Comparison of ENCODE assay signal across 10 cellular contexts in genomic region chr4:47839259-47839658, GRCh38. TPM values are rescaled to one million over a fixed set of nuclear protein-coding genes. Genes with fewer than 3 reads are reported as not detected.
DNase-seq lines count a peak whose midpoint lies in the region; ATAC-seq and TF ChIP-seq lines count a peak whose summit lies in the region.
"Had no signal": no experiment of that assay in that cellular context is flagged by ENCODE, and none has a peak within 500 bp of the region (broad histone marks: within the 10 kb centered on the region; RNA-seq: fewer than 3 reads in every experiment).

No MANE protein-coding gene starts in this region.

- H3K4me1 ChIP-seq in fibroblast of lung (ENCODE audit: control insufficient read depth, extremely low read depth, insufficient read depth, low read length) = peaks cover 2% of the 10 kb centered on the region

- no peak overlapping the region for H3K4me3 ChIP-seq in AG10803 (ENCODE audit: low read length)
- no peak overlapping the region for H3K4me3 ChIP-seq in fibroblast of lung (replicated peaks in 1 of 4; ENCODE audit: control extremely low read depth in 1 of 4, insufficient read depth in 1 of 4, low read depth in 3 of 4, low read length in 4 of 4)
- H3K4me3 ChIP-seq: suprapubic skin had no signal

- H2AFZ ChIP-seq in fibroblast of lung (ENCODE audit: low read length) = no peak overlapping the region

- DNase-seq in AG10803 (ENCODE audit: low read depth) (peak; percentile 24), RKO (ENCODE audit: low spot score) (peak; percentile 11), fibroblast of lung (ENCODE audit: low read depth in 2 of 2) (peak; percentile 12 to 47), NCI-H187 treated with DMSO at 0.1 percent for 48 hours (lab: John Stamatoyannopoulos, UW) (no peak), T1000 (lab: John Stamatoyannopoulos, UW) (no peak)
- peak in 3 of 4 experiments; percentile 12 to 51 (median 31) for DNase-seq in stimulated activated CD4-positive, alpha-beta T cell treated with anti-CD3 and anti-CD28 coated beads, Interleukin-1b, Interleukin-23, amount 100 ng/mL, for 24 hours (ENCODE audit: low read depth in 4 of 4, low spot score in 1 of 4)

- no peaks in the 10 kb centered on the region for H3K36me3 ChIP-seq in fibroblast of lung (ENCODE audit: control insufficient read depth, insufficient read depth, low read length)

- no peaks in the 10 kb centered on the region for H4K20me1 ChIP-seq in fibroblast of lung (ENCODE audit: control insufficient read depth, extremely low read depth, insufficient read depth, low read length)

- no peaks in the 10 kb centered on the region for H3K27me3 ChIP-seq in fibroblast of lung (ENCODE audit: control insufficient read depth, insufficient read depth, low read length)

- H3K9ac ChIP-seq in fibroblast of lung (ENCODE audit: insufficient read depth, low read length) = no peak overlapping the region

- no peak overlapping the region for H3K4me2 ChIP-seq in fibroblast of lung (ENCODE audit: extremely low read depth, insufficient read depth, low read length)

- ATAC-seq in GM18511 (IDR thresholded peaks at IDR 0.05; ENCODE audit: unreplicated experiment) = peak; percentile 51
- peak; percentile 67 for ATAC-seq in HG02884 (IDR thresholded peaks at IDR 0.05; ENCODE audit: unreplicated experiment)

- H3K79me2 ChIP-seq in fibroblast of lung (ENCODE audit: control insufficient read depth, insufficient read depth, low read length) = no peaks in the 10 kb centered on the region

- TF ChIP-seq CTCF in AG10803 (conservative IDR thresholded peaks at IDR 0.05; ENCODE audit: low read length) (peak; percentile 47), fibroblast of lung (conservative IDR thresholded peaks at IDR 0.05 in 1 of 2, IDR thresholded peaks at IDR 0.05 in 1 of 2; ENCODE audit: low read depth in 1 of 2, low read length in 2 of 2) (peak; percentile 43 to 47)

- no peak overlapping the region for H3K27ac ChIP-seq in fibroblast of lung (ENCODE audit: insufficient read depth, low read length)
- H3K27ac ChIP-seq: epithelial cell of prostate, suprapubic skin had no signal

- no peaks in the 10 kb centered on the region for H3K9me3 ChIP-seq in fibroblast of lung (ENCODE audit: control insufficient read depth, insufficient read depth, low read depth, low read length)
- H3K9me3 ChIP-seq: suprapubic skin had no signal

RNA-seq across cellular contexts. Expression of gene CORIN, which starts 1.4 kb away (rescaled TPM):
- total RNA-seq in fibroblast of lung = under 0.01 and 1.5 TPM in 2 replicates
- 4.2 and 22.2 TPM in 2 replicates for polyA plus RNA-seq in fibroblast of lung
- 2.2 and 16.3 TPM in 2 replicates for polyA plus RNA-seq in fibroblast of lung (2012)
- 0.41 and 12.7 TPM in 2 replicates for polyA minus RNA-seq in fibroblast of lung (ENCODE audit: low replicate concordance)

Comparison
In these comparisons a context has a peak if more than half of its experiments do, and no peak if none do; other contexts are left out.
1. DNase-seq: peak in AG10803 (single experiment), RKO (single experiment), fibroblast of lung (2 of 2) and stimulated activated CD4-positive, alpha-beta T cell treated with anti-CD3 and anti-CD28 coated beads, Interleukin-1b, Interleukin-23, amount 100 ng/mL, for 24 hours (3 of 4); none in NCI-H187 treated with DMSO at 0.1 percent for 48 hours (single experiment) and T1000 (single experiment).